ENCODE assay signal across 20 cellular contexts in genomic region chrX:103889216-103889615, GRCh38. TPM values are rescaled to one million over a fixed set of nuclear protein-coding genes. Genes with fewer than 3 reads are reported as not detected.
"Had no signal": no experiment of that assay in that cellular context is flagged by ENCODE, and none has a peak within 500 bp of the region (broad histone marks: within the 10 kb centered on the region; RNA-seq: fewer than 3 reads in every experiment).

No MANE protein-coding gene starts in this region.

- H3K4me1 ChIP-seq: colonic mucosa, lower lobe of right lung, pancreas had no signal

- H3K27ac ChIP-seq: brain microvascular endothelial cell, colonic mucosa, dorsolateral prefrontal cortex, lower lobe of right lung, pancreas, thoracic aorta had no signal

- H3K9me3 ChIP-seq: colonic mucosa, lower lobe of right lung, mucosa of descending colon, pancreas, thoracic aorta had no signal

- H3K4me3 ChIP-seq: colonic mucosa, dorsolateral prefrontal cortex, lower lobe of right lung, mucosa of descending colon, pancreas, thoracic aorta had no signal

- H3K27me3 ChIP-seq: brain microvascular endothelial cell, colonic mucosa had no signal

- DNase-seq: activated CD4-positive, alpha-beta T cell treated with anti-CD3 and anti-CD28 coated beads for 1 hour; activated CD4-positive, alpha-beta T cell treated with anti-CD3 and anti-CD28 coated beads, Interleukin-2, amount 50 U/mL, for 1 hour; activated gamma-delta T cell treated with Interleukin-2 at 50 U/mL for 16 hours; activated T-cell treated with anti-CD3 and anti-CD28 coated beads, Interleukin-2, amount 50 U/mL, for 1 hour; anterior cingulate cortex; brain microvascular endothelial cell; colonic mucosa; dorsolateral prefrontal cortex; effector memory CD8-positive, alpha-beta T cell; kidney; lower lobe of right lung; mesendoderm; mucosa of descending colon; nephron progenitor cell; pancreas; right cardiac atrium; stimulated activated CD4-positive, alpha-beta T cell treated with anti-CD3 and anti-CD28 coated beads, Interleukin-4, amount 100 ng/mL, for 24 hours; stimulated activated naive CD4-positive, alpha-beta T cell treated with Interleukin-2 at 50 U/mL for 16 hours had no signal

- H3K36me3 ChIP-seq: brain microvascular endothelial cell, colonic mucosa, lower lobe of right lung, pancreas, thoracic aorta had no signal

- ATAC-seq: effector memory CD8-positive, alpha-beta T cell; left lobe of liver; lower lobe of right lung; mucosa of descending colon; pancreas; right cardiac atrium had no signal

RNA-seq across cellular contexts. Expression of gene RAB9B, which starts 57.2 kb away (rescaled TPM):
- total RNA-seq: left lobe of liver had no signal
